In genomic region chr1:18936814-18937481, GRCh38 we compare ENCODE assay signal across 21 cellular contexts. TPM values are rescaled to one million over a fixed set of nuclear protein-coding genes. Genes with fewer than 3 reads are reported as not detected.
DNase-seq lines count a peak whose midpoint lies in the region; ATAC-seq, FAIRE-seq and TF ChIP-seq lines count a peak whose summit lies in the region.
"Had no signal": no experiment of that assay in that cellular context is flagged by ENCODE, and none has a peak within 500 bp of the region (broad histone marks: within the 10 kb centered on the region; RNA-seq: fewer than 3 reads in every experiment).

No MANE protein-coding gene starts in this region.

- H2BK15ac ChIP-seq in H1 (ENCODE audit: low read length) = 0 out of 2 replicates have a peak overlapping the region, but pooled peaks have one; percentile 46

- TF ChIP-seq EP300 in H1 (IDR thresholded peaks at IDR 0.05; ENCODE audit: borderline replicate concordance in 1 of 2, low read depth in 2 of 2, low read length in 2 of 2) = no peak

- TF ChIP-seq CTCF in H1 (IDR thresholded peaks at IDR 0.05; ENCODE audit: control extremely low read depth in 1 of 3, insufficient read depth in 1 of 3, low read depth in 1 of 3, low read length in 3 of 3) = no peak
- no peak for TF ChIP-seq CTCF in nephron (IDR thresholded peaks at IDR 0.05; ENCODE audit: unreplicated experiment in 3 of 3)

- H3K4me2 ChIP-seq in H1 (ENCODE audit: insufficient read depth in 1 of 2, low read depth in 2 of 2, low read length in 2 of 2) = no peak overlapping the region
- H3K4me2 ChIP-seq: A549 had no signal

- H3K27ac Mint-ChIP-seq in activated CD4-positive, alpha-beta T cell treated with anti-CD3 and anti-CD28 coated beads, Interleukin-2, amount 10 ng/mL, durations not matched to agents 7 days and 5 days = peak overlapping the region; percentile 15
- H3K27ac Mint-ChIP-seq in nephron = peak overlapping the region in 2 of 3 experiments; percentile 20 to 27

- 84% methylated on average over 11 of the region's 11 CpGs; no CpG with 5 or more reads in 1 of the 2 experiments for WGBS in H1 (ENCODE audit: extremely low coverage in 1 of 2, insufficient coverage in 1 of 2, insufficient read length in 1 of 2, insufficient replicate concordance in 2 of 2, low coverage in 1 of 2, low lambda C conversion rate in 2 of 2, missing lambda C conversion rate in 1 of 2), 2 experiments

- no peak overlapping the region for H3K56ac ChIP-seq in H1 (replicated peaks; ENCODE audit: insufficient read length, low read depth, low read length)

- no peak overlapping the region for H3K27ac ChIP-seq in H1 (ENCODE audit: low read depth, low read length)
- H3K27ac ChIP-seq: gastrocnemius medialis had no signal

- no peak overlapping the region for H3K23ac ChIP-seq in H1 (ENCODE audit: insufficient read length)

- FAIRE-seq in H1 (lab: Jason Lieb, UNC) = no peak
- FAIRE-seq: A549, colon, GM12892, urothelium cell line had no signal

- no peak overlapping the region for H2AFZ ChIP-seq in H1 (ENCODE audit: low read length)

- peaks cover 10% of the 10 kb centered on the region for H3K79me1 ChIP-seq in H1 (ENCODE audit: low read depth, low read length)

- no peaks in the 10 kb centered on the region for H3K9me3 ChIP-seq in H1 (ENCODE audit: insufficient read depth in 2 of 2, low read depth in 1 of 2, low read length in 1 of 2)
- H3K9me3 ChIP-seq: A549, gastrocnemius medialis had no signal

- H2BK12ac ChIP-seq in H1 (ENCODE audit: low read depth, low read length) = no peak overlapping the region

- peaks cover 0 to 2% of the 10 kb centered on the region in 2 experiments for H4K20me1 ChIP-seq in H1 (replicated peaks in 1 of 2; ENCODE audit: control insufficient read depth in 1 of 2, insufficient read depth in 2 of 2, low read length in 2 of 2)

- peaks cover 4 to 31% (median 23%) of the 10 kb centered on the region in 4 experiments for H3K4me1 ChIP-seq in H1 (replicated peaks in 1 of 4; ENCODE audit: control insufficient read depth in 3 of 4, insufficient read depth in 4 of 4, low read length in 3 of 4)

- H3K79me2 ChIP-seq in H1 (ENCODE audit: control insufficient read depth in 1 of 2, insufficient read depth in 2 of 2, low read length in 2 of 2) = no peaks in the 10 kb centered on the region; a peak in 1 of 4 replicates

- H4K5ac ChIP-seq in H1 (ENCODE audit: insufficient read length, low read depth, low read length) = no peak overlapping the region

- no peak for TF ChIP-seq POLR2A in H1 (IDR thresholded peaks at IDR 0.05; ENCODE audit: control extremely low read depth in 1 of 2, low read depth in 2 of 2, low read length in 2 of 2)

- no peaks in the 10 kb centered on the region for H3K9me3 Mint-ChIP-seq in activated CD4-positive, alpha-beta T cell treated with anti-CD3 and anti-CD28 coated beads, Interleukin-2, amount 10 ng/mL, durations not matched to agents 7 days and 5 days
- H3K9me3 Mint-ChIP-seq in nephron = no peaks in the 10 kb centered on the region
- H3K9me3 Mint-ChIP-seq: T-helper 2 cell treated with Interferon-gamma antibody and Interleukin-4, amounts not matched to agents 5 μg/mL and 100 μg/mL, for 36 hours had no signal

- peaks cover 35% of the 10 kb centered on the region for H3K4me1 Mint-ChIP-seq in activated CD4-positive, alpha-beta T cell treated with anti-CD3 and anti-CD28 coated beads, Interleukin-2, amount 10 ng/mL, durations not matched to agents 7 days and 5 days
- H3K4me1 Mint-ChIP-seq in nephron = peaks cover 38% of the 10 kb centered on the region

- H3K27me3 Mint-ChIP-seq in activated CD4-positive, alpha-beta T cell treated with anti-CD3 and anti-CD28 coated beads, Interleukin-2, amount 10 ng/mL, durations not matched to agents 7 days and 5 days = no peaks in the 10 kb centered on the region
- H3K27me3 Mint-ChIP-seq in nephron (ENCODE audit: low read depth) = peaks cover 7% of the 10 kb centered on the region

- DNase-seq in activated CD4-positive, alpha-beta T cell treated with anti-CD3 and anti-CD28 coated beads, Interleukin-2, amount 10 ng/mL, durations not matched to agents 7 days and 5 days = no peak
- no peak for DNase-seq in activated CD4-positive, alpha-beta T cell treated with anti-CD3 and anti-CD28 coated beads for 1 hour
- peak; percentile 82 for DNase-seq in NCI-H82 (lab: John Stamatoyannopoulos, UW)
- no peak for DNase-seq in H1 (ENCODE audit: low read depth in 1 of 2, low spot score in 2 of 2)
- DNase-seq: activated CD4-positive, alpha-beta T cell treated with anti-CD3 and anti-CD28 coated beads, Interleukin-2, amount 50 U/mL, for 1 hour; activated T-cell treated with anti-CD3 and anti-CD28 coated beads, Interleukin-2, amount 50 U/mL, for 48 hours; amygdala; gastrocnemius medialis; HCEC 1CT; NCI-H1105 treated with DMSO at 0.1 percent for 48 hours; NCI-H2171 treated with DMSO at 0.1 percent for 48 hours; SHP77 had no signal

- H3K4me3 Mint-ChIP-seq in activated CD4-positive, alpha-beta T cell treated with anti-CD3 and anti-CD28 coated beads, Interleukin-2, amount 10 ng/mL, durations not matched to agents 7 days and 5 days = no peak overlapping the region
- peak overlapping the region in 1 of 3 experiments; percentile 18 for H3K4me3 Mint-ChIP-seq in nephron
- H3K4me3 Mint-ChIP-seq: T-helper 2 cell treated with Interferon-gamma antibody and Interleukin-4, amounts not matched to agents 5 μg/mL and 100 μg/mL, for 36 hours had no signal

- H3K36me3 ChIP-seq in H1 (ENCODE audit: control insufficient read depth in 2 of 4, insufficient read depth in 4 of 4, low read length in 3 of 4) = no peaks in the 10 kb centered on the region
- H3K36me3 ChIP-seq: gastrocnemius medialis had no signal

- H3K23me2 ChIP-seq in H1 (ENCODE audit: low read depth, low read length) = no peaks in the 10 kb centered on the region

- H3K36me3 Mint-ChIP-seq in activated CD4-positive, alpha-beta T cell treated with anti-CD3 and anti-CD28 coated beads, Interleukin-2, amount 10 ng/mL, durations not matched to agents 7 days and 5 days (ENCODE audit: low read depth) = no peaks in the 10 kb centered on the region
- H3K36me3 Mint-ChIP-seq in nephron (ENCODE audit: low read depth) = no peaks in the 10 kb centered on the region

- H2BK120ac ChIP-seq in H1 (replicated peaks; ENCODE audit: low read depth, low read length) = no peak overlapping the region

- H4K8ac ChIP-seq in H1 (ENCODE audit: extremely low read depth, insufficient read depth, low read length) = no peak overlapping the region

- H4K91ac ChIP-seq in H1 (replicated peaks; ENCODE audit: insufficient read length, low read length) = no peak overlapping the region

- no peak for TF ChIP-seq RAD21 in H1 (IDR thresholded peaks at IDR 0.05 in 1 of 2, conservative IDR thresholded peaks at IDR 0.05 in 1 of 2; ENCODE audit: low read depth in 2 of 2, low read length in 2 of 2)

- no peak overlapping the region for H2BK5ac ChIP-seq in H1 (ENCODE audit: low read depth, low read length)

- H3K27me3 ChIP-seq in H1 (replicated peaks in 1 of 4; ENCODE audit: control insufficient read depth in 3 of 4, extremely low read depth in 1 of 4, insufficient read depth in 3 of 4, low read length in 3 of 4) = no peaks in the 10 kb centered on the region
- H3K27me3 ChIP-seq: gastrocnemius medialis had no signal

- H3K14ac ChIP-seq in H1 (ENCODE audit: insufficient read length) = no peak overlapping the region

- H2BK20ac ChIP-seq in H1 (ENCODE audit: low read length) = no peak overlapping the region

- ATAC-seq in HG03175 (IDR thresholded peaks at IDR 0.05; ENCODE audit: unreplicated experiment) (no peak), HG02973 (IDR thresholded peaks at IDR 0.05; ENCODE audit: unreplicated experiment) (no peak), HG02884 (IDR thresholded peaks at IDR 0.05; ENCODE audit: unreplicated experiment) (no peak)
- ATAC-seq: gastrocnemius medialis had no signal

- H3K18ac ChIP-seq in H1 (ENCODE audit: extremely low read depth, low read length) = no peak overlapping the region

- POLR2A ChIA-PET in activated CD4-positive, alpha-beta T cell treated with anti-CD3 and anti-CD28 coated beads, Interleukin-2, amount 10 ng/mL, durations not matched to agents 7 days and 5 days (lab: Charles Lee) = no interaction called here
- POLR2A ChIA-PET in H1 (lab: Charles Lee; ENCODE audit: partially characterized antibody) = interaction anchor here (1.0 to 3.0 kb wide), 4 partner anchors 9 to 48 kb away, joined by 3 to 12 read pairs (median 5); no protein-coding TSS in a partner anchor

- H2AK5ac ChIP-seq in H1 (ENCODE audit: low read depth, low read length) = no peak overlapping the region; the same call in 1 of the 2 replicates

- H3K9ac ChIP-seq in H1 (replicated peaks in 1 of 4; ENCODE audit: extremely low read depth in 1 of 4, low read depth in 3 of 4, low read length in 3 of 4) = no peak overlapping the region

- CTCF ChIA-PET in activated CD4-positive, alpha-beta T cell treated with anti-CD3 and anti-CD28 coated beads, Interleukin-2, amount 10 ng/mL, durations not matched to agents 7 days and 5 days (lab: Charles Lee) = interaction anchor here (0.7 to 1.6 kb wide), 4 partner anchors 8 to 37 kb away, joined by 3 to 7 read pairs (median 4); no protein-coding TSS in a partner anchor
- CTCF ChIA-PET in H1 (lab: Charles Lee; ENCODE audit: partially characterized antibody) = interaction anchor here (0.6 to 12.8 kb wide), 8 partner anchors 9 to 89 kb away, joined by 3 to 105 read pairs (median 4); no protein-coding TSS in a partner anchor

- no peak overlapping the region for H3K4me3 ChIP-seq in H1 (ENCODE audit: extremely low read depth in 1 of 4, insufficient read depth in 2 of 4, low read depth in 3 of 4, low read length in 4 of 4)
- H3K4me3 ChIP-seq: A549, gastrocnemius medialis had no signal

- H3K4ac ChIP-seq in H1 (replicated peaks; ENCODE audit: insufficient read length, low read depth, low read length) = no peak overlapping the region

RNA-seq across cellular contexts. Expression of gene IFFO2, which starts 19.5 kb away (rescaled TPM):
- 10 to 100 TPM; 20.4 to 21.7 TPM for total RNA-seq in activated CD4-positive, alpha-beta T cell treated with anti-CD3 and anti-CD28 coated beads, Interleukin-2, amount 10 ng/mL, durations not matched to agents 7 days and 5 days
- total RNA-seq in H1 (2021; fragmentation: NEBNext Ultra II Directional; extraction: Animal tissue kit (Norgen Biotek cat#: 25700)) = 8.7 and 10.4 TPM in 2 replicates
- polyA plus RNA-seq in H1 (2011; rRNA removed) = 6.6 and 13.7 TPM in 2 replicates
- 5.2 TPM for polyA plus RNA-seq in H1 (2011; cell fraction: cytosol; rRNA removed)
- polyA plus RNA-seq in H1 (2011; cell fraction: nucleus; rRNA removed) = 8.2 TPM
- 4.2 to 6.0 TPM (median 5.4 TPM) in 4 replicates for polyA plus RNA-seq in H1 (2012, experiment 1 of 2)
- 5.2 TPM for polyA plus RNA-seq in H1 (2012, experiment 2 of 2)
- polyA plus RNA-seq in H1 (2013, experiment 1 of 2) = 3.5 TPM
- 3.6 TPM for polyA plus RNA-seq in H1 (2013, experiment 2 of 2)
- 4.0 and 4.8 TPM in 2 replicates for polyA minus RNA-seq in H1 (2011; rRNA and poly(A)+ RNA removed)
- polyA minus RNA-seq in H1 (2011; cell fraction: cytosol; rRNA and poly(A)+ RNA removed) = 4.8 TPM
- polyA minus RNA-seq in H1 (2011; cell fraction: nucleus; rRNA and poly(A)+ RNA removed) = 2.6 TPM

RNA-seq across cellular contexts. Expression of gene ALDH4A1, which starts 34.6 kb away (rescaled TPM):
- total RNA-seq in activated CD4-positive, alpha-beta T cell treated with anti-CD3 and anti-CD28 coated beads, Interleukin-2, amount 10 ng/mL, durations not matched to agents 7 days and 5 days = 1 to 10 TPM; 4.3 to 5.9 TPM
- 29.4 and 30.3 TPM in 2 replicates for total RNA-seq in H1 (2021; fragmentation: NEBNext Ultra II Directional; extraction: Animal tissue kit (Norgen Biotek cat#: 25700))
- polyA plus RNA-seq in H1 (2011; rRNA removed) = 35.9 and 57.4 TPM in 2 replicates
- polyA plus RNA-seq in H1 (2011; cell fraction: cytosol; rRNA removed) = 61.4 TPM
- 95.8 TPM for polyA plus RNA-seq in H1 (2011; cell fraction: nucleus; rRNA removed)
- 25.3 to 32.9 TPM (median 31.9 TPM) in 4 replicates for polyA plus RNA-seq in H1 (2012, experiment 1 of 2)
- 35.0 TPM for polyA plus RNA-seq in H1 (2012, experiment 2 of 2)
- 18.9 TPM for polyA plus RNA-seq in H1 (2013, experiment 1 of 2)
- polyA plus RNA-seq in H1 (2013, experiment 2 of 2) = 16.0 TPM
- 20.3 and 22.0 TPM in 2 replicates for polyA minus RNA-seq in H1 (2011; rRNA and poly(A)+ RNA removed)
- polyA minus RNA-seq in H1 (2011; cell fraction: cytosol; rRNA and poly(A)+ RNA removed) = 21.8 TPM
- 21.5 TPM for polyA minus RNA-seq in H1 (2011; cell fraction: nucleus; rRNA and poly(A)+ RNA removed)
